27 cellular contexts compared by ENCODE assay signal in genomic region chr9:114344692-114345091, GRCh38. TPM values are rescaled to one million over a fixed set of nuclear protein-coding genes. Genes with fewer than 3 reads are reported as not detected.
DNase-seq lines count a peak whose midpoint lies in the region; ATAC-seq, FAIRE-seq and TF ChIP-seq lines count a peak whose summit lies in the region.
"Had no signal": no experiment of that assay in that cellular context is flagged by ENCODE, and none has a peak within 500 bp of the region (broad histone marks: within the 10 kb centered on the region; RNA-seq: fewer than 3 reads in every experiment).

No MANE protein-coding gene starts in this region.

- H3K4me3 ChIP-seq in kidney (ENCODE audit: low read length in 2 of 2), result no peak overlapping the region
- H3K4me3 ChIP-seq: A549, esophagus squamous epithelium, Peyer's patch, prostate gland, SJSA1 had no signal

- no peak overlapping the region for H3K4me3 Mint-ChIP-seq in activated CD8-positive, alpha-beta memory T cell treated with anti-CD3 and anti-CD28 coated beads, Interleukin-2, amount 10 ng/mL, durations not matched to agents 7 days and 5 days
- H3K4me3 Mint-ChIP-seq in T-cell (no peak overlapping the region), H9 (no peak overlapping the region)
- no peak overlapping the region for H3K4me3 Mint-ChIP-seq in stimulated activated memory B cell treated with anti-CD40 and anti-IgM and Interleukin-4, amounts not matched to agents 10 μg/mL and 1 μg/mL and 100 μg/mL, for 72 hours
- H3K4me3 Mint-ChIP-seq: T-helper 17 cell had no signal

- no peak overlapping the region for H2BK5ac ChIP-seq in H9 (ENCODE audit: insufficient read length, low read length)

- intact Hi-C loops in kidney (cut with DNase I), result no loop called here

- WGBS in H9 (ENCODE audit: extremely low coverage, insufficient read length, low lambda C conversion rate), result no CpG with 5 or more reads among the region's 3 CpGs

- no peak overlapping the region for H2AFZ ChIP-seq in H9 (ENCODE audit: low read length)

- H2BK12ac ChIP-seq in H9 (ENCODE audit: insufficient read length, low read depth, low read length), result no peak overlapping the region

- peaks cover 36% of the 10 kb centered on the region for H3K4me1 Mint-ChIP-seq in activated CD8-positive, alpha-beta memory T cell treated with anti-CD3 and anti-CD28 coated beads, Interleukin-2, amount 10 ng/mL, durations not matched to agents 7 days and 5 days
- H3K4me1 Mint-ChIP-seq in T-cell, result peaks cover 39 to 44% (median 43%) of the 10 kb centered on the region in 3 donors
- H3K4me1 Mint-ChIP-seq in stimulated activated memory B cell treated with anti-CD40 and anti-IgM and Interleukin-4, amounts not matched to agents 10 μg/mL and 1 μg/mL and 100 μg/mL, for 72 hours, result peaks cover 57% of the 10 kb centered on the region
- peaks cover 12 to 18% of the 10 kb centered on the region in 2 experiments for H3K4me1 Mint-ChIP-seq in H9

- H3K4me2 ChIP-seq in H9 (ENCODE audit: insufficient read depth, insufficient read length, low read length), result no peak overlapping the region
- H3K4me2 ChIP-seq: A549 had no signal

- ATAC-seq in activated CD8-positive, alpha-beta memory T cell treated with anti-CD3 and anti-CD28 coated beads, Interleukin-2, amount 10 ng/mL, durations not matched to agents 7 days and 5 days, result no peak
- ATAC-seq in T-cell (replicated peaks in 1 of 4) (no peak), GM21423 (IDR thresholded peaks at IDR 0.05; ENCODE audit: unreplicated experiment) (no peak)
- no peak for ATAC-seq in stimulated activated memory B cell treated with anti-CD40 and anti-IgM and Interleukin-4, amounts not matched to agents 10 μg/mL and 1 μg/mL and 100 μg/mL, for 72 hours
- ATAC-seq: A549, T-helper 17 cell had no signal

- no peak overlapping the region for H4K5ac ChIP-seq in H9 (ENCODE audit: insufficient read length, low read depth, low read length)

- FAIRE-seq in kidney (lab: Jason Lieb, UNC), result no peak
- FAIRE-seq: A549, G401.6, small intestine, urothelium cell line had no signal

- H3K27ac Mint-ChIP-seq in activated CD8-positive, alpha-beta memory T cell treated with anti-CD3 and anti-CD28 coated beads, Interleukin-2, amount 10 ng/mL, durations not matched to agents 7 days and 5 days, result peak overlapping the region; percentile 67
- H3K27ac Mint-ChIP-seq in T-cell (peak overlapping the region; percentile 37 to 58), H9 (no peak overlapping the region)
- H3K27ac Mint-ChIP-seq in stimulated activated memory B cell treated with anti-CD40 and anti-IgM and Interleukin-4, amounts not matched to agents 10 μg/mL and 1 μg/mL and 100 μg/mL, for 72 hours, result peak overlapping the region; percentile 62

- no peak overlapping the region for H3K4ac ChIP-seq in H9 (ENCODE audit: low read depth, low read length)

- no peak for DNase-seq in activated CD8-positive, alpha-beta memory T cell treated with anti-CD3 and anti-CD28 coated beads, Interleukin-2, amount 10 ng/mL, durations not matched to agents 7 days and 5 days
- no peak for DNase-seq in activated CD8-positive, alpha-beta memory T cell treated with anti-CD3 and anti-CD28 coated beads for 24 hours
- no peak for DNase-seq in T-cell
- peak; percentile 48 for DNase-seq in kidney
- DNase-seq in H9, result no peak
- DNase-seq in NCI-H2107 treated with DMSO at 0.1 percent for 48 hours (lab: John Stamatoyannopoulos, UW; ENCODE audit: unreplicated experiment), result no peak
- DNase-seq: activated gamma-delta T cell treated with Interleukin-2 at 50 U/mL for 16 hours; DMS 273 treated with DMSO at 0.1 percent for 48 hours; effector memory CD4-positive, alpha-beta T cell; esophagus squamous epithelium; mesenchymal stem cell; NCI-H1092 treated with DMSO at 0.1 percent for 48 hours; NCI-H2081; Peyer's patch; small intestine; stimulated activated CD4-positive, alpha-beta T cell treated with anti-CD3 and anti-CD28 coated beads, Interleukin-4, amount 100 ng/mL, for 24 hours; T-helper 17 cell had no signal

- no peak overlapping the region for H2AK5ac ChIP-seq in H9 (ENCODE audit: insufficient read length, low read length)

- TF ChIP-seq CTCF in kidney (IDR thresholded peaks at IDR 0.05; ENCODE audit: borderline replicate concordance, extremely low read depth, insufficient read depth) (no peak), H9 (conservative IDR thresholded peaks at IDR 0.05) (no peak)

- H2BK15ac ChIP-seq in H9 (ENCODE audit: low read depth, low read length), result no peak overlapping the region

- H3K27me3 ChIP-seq in H9 (ENCODE audit: insufficient read depth, low read length), result no peaks in the 10 kb centered on the region
- H3K27me3 ChIP-seq: esophagus squamous epithelium, Peyer's patch, SJSA1 had no signal

- no peaks in the 10 kb centered on the region for H3K79me2 ChIP-seq in H9 (ENCODE audit: insufficient read depth, low read length)

- H3K23me2 ChIP-seq in H9 (ENCODE audit: insufficient read length, low read depth, low read length, poor library complexity, severe bottlenecking), result no peaks in the 10 kb centered on the region

- no peak overlapping the region for H2BK120ac ChIP-seq in H9 (ENCODE audit: low read depth, low read length, poor library complexity, severe bottlenecking)

- H3K4me1 ChIP-seq in kidney (ENCODE audit: control insufficient read depth in 1 of 2, insufficient read depth in 1 of 2, low read depth in 1 of 2, low read length in 2 of 2) (peaks cover 3 to 7% of the 10 kb centered on the region in 2 donors), H9 (ENCODE audit: insufficient read depth, low read length) (peaks cover 3% of the 10 kb centered on the region)
- H3K4me1 ChIP-seq: prostate gland had no signal

- H3T11ph ChIP-seq in H9 (ENCODE audit: low read length), result no peak overlapping the region

- POLR2A ChIA-PET in T-cell (lab: Charles Lee), result interaction anchor here in 1 of 2 donors (0.8 kb wide), 1 partner anchor 22 kb away, joined by 3 read pairs; no protein-coding TSS in a partner anchor

- H3K9ac ChIP-seq in kidney (ENCODE audit: low read length in 2 of 2), result no peak overlapping the region
- no peak overlapping the region for H3K9ac ChIP-seq in H9 (ENCODE audit: extremely low read depth, insufficient read length, low read length)

- no peak overlapping the region for H2BK20ac ChIP-seq in H9 (ENCODE audit: low read depth, low read length, poor library complexity, severe bottlenecking)

- H3K18ac ChIP-seq in H9 (ENCODE audit: insufficient read length, low read depth, low read length), result no peak overlapping the region

- H3K9me3 ChIP-seq in kidney (ENCODE audit: control insufficient read depth in 1 of 2, low read length in 2 of 2) (no peaks in the 10 kb centered on the region), H9 (ENCODE audit: control insufficient read depth, low read depth, low read length) (no peaks in the 10 kb centered on the region)
- H3K9me3 ChIP-seq: A549, esophagus squamous epithelium, Peyer's patch, prostate gland, SJSA1 had no signal

- H3K56ac ChIP-seq in H9 (ENCODE audit: insufficient read length, low read depth, low read length), result no peak overlapping the region

- no peaks in the 10 kb centered on the region for H4K20me1 ChIP-seq in H9 (ENCODE audit: control insufficient read depth, insufficient read depth, insufficient read length)

- CTCF ChIA-PET in activated CD8-positive, alpha-beta memory T cell treated with anti-CD3 and anti-CD28 coated beads, Interleukin-2, amount 10 ng/mL, durations not matched to agents 7 days and 5 days (lab: Charles Lee), result interaction anchor here (2.1 to 8.4 kb wide), 2 partner anchors 40 to 61 kb away, joined by 5 to 55 read pairs; partner anchors contain the start of gene AKNA
- CTCF ChIA-PET in T-cell (lab: Charles Lee), result no interaction called here

- H4K91ac ChIP-seq in H9 (ENCODE audit: insufficient read length, low read depth, low read length), result no peak overlapping the region

- peaks cover 86% of the 10 kb centered on the region for H3K36me3 Mint-ChIP-seq in activated CD8-positive, alpha-beta memory T cell treated with anti-CD3 and anti-CD28 coated beads, Interleukin-2, amount 10 ng/mL, durations not matched to agents 7 days and 5 days
- H3K36me3 Mint-ChIP-seq in T-cell (peaks cover 82% of the 10 kb centered on the region), H9 (ENCODE audit: insufficient read depth in 1 of 3, low read depth in 3 of 3) (peaks cover 40 to 81% (median 72%) of the 10 kb centered on the region in 3 experiments)
- peaks cover 86% of the 10 kb centered on the region for H3K36me3 Mint-ChIP-seq in stimulated activated memory B cell treated with anti-CD40 and anti-IgM and Interleukin-4, amounts not matched to agents 10 μg/mL and 1 μg/mL and 100 μg/mL, for 72 hours

- no peaks in the 10 kb centered on the region for H3K79me1 ChIP-seq in H9 (ENCODE audit: insufficient read depth, low read depth, low read length, poor library complexity, severe bottlenecking)

- H3K27me3 Mint-ChIP-seq in activated CD8-positive, alpha-beta memory T cell treated with anti-CD3 and anti-CD28 coated beads, Interleukin-2, amount 10 ng/mL, durations not matched to agents 7 days and 5 days, result no peaks in the 10 kb centered on the region
- H3K27me3 Mint-ChIP-seq in T-cell, result no peaks in the 10 kb centered on the region
- H3K27me3 Mint-ChIP-seq in stimulated activated memory B cell treated with anti-CD40 and anti-IgM and Interleukin-4, amounts not matched to agents 10 μg/mL and 1 μg/mL and 100 μg/mL, for 72 hours, result no peaks in the 10 kb centered on the region
- no peaks in the 10 kb centered on the region; the same call in 1 of the 2 replicates for H3K27me3 Mint-ChIP-seq in H9 (ENCODE audit: low read depth)
- H3K27me3 Mint-ChIP-seq: T-helper 17 cell had no signal

- no peaks in the 10 kb centered on the region for H3K9me3 Mint-ChIP-seq in activated CD8-positive, alpha-beta memory T cell treated with anti-CD3 and anti-CD28 coated beads, Interleukin-2, amount 10 ng/mL, durations not matched to agents 7 days and 5 days (ENCODE audit: low read depth)
- H3K9me3 Mint-ChIP-seq in T-cell, result no peaks in the 10 kb centered on the region
- H3K9me3 Mint-ChIP-seq in stimulated activated memory B cell treated with anti-CD40 and anti-IgM and Interleukin-4, amounts not matched to agents 10 μg/mL and 1 μg/mL and 100 μg/mL, for 72 hours, result no peaks in the 10 kb centered on the region
- no peaks in the 10 kb centered on the region for H3K9me3 Mint-ChIP-seq in H9

- H3K14ac ChIP-seq in H9 (ENCODE audit: insufficient read depth, low read length), result no peak overlapping the region

- peaks cover 8 to 18% of the 10 kb centered on the region in 2 donors for H3K36me3 ChIP-seq in kidney (ENCODE audit: control insufficient read depth in 1 of 2, insufficient read depth in 2 of 2, low read length in 2 of 2)

- no peak overlapping the region for H4K8ac ChIP-seq in H9 (replicated peaks; ENCODE audit: insufficient read length, low read depth, low read length)

- H3K27ac ChIP-seq in kidney (ENCODE audit: low read depth in 2 of 2, low read length in 2 of 2) (no peak overlapping the region), H9 (ENCODE audit: insufficient read length, low read depth, low read length) (no peak overlapping the region)
- H3K27ac ChIP-seq: A549, esophagus squamous epithelium, prostate gland, SJSA1 had no signal

- no peak overlapping the region for H3K23ac ChIP-seq in H9 (ENCODE audit: insufficient read length, low read depth, low read length)

RNA-seq across cellular contexts. Expression of gene ORM2, which starts 15.0 kb away (rescaled TPM):
- not detected for total RNA-seq in activated CD8-positive, alpha-beta memory T cell treated with anti-CD3 and anti-CD28 coated beads, Interleukin-2, amount 10 ng/mL, durations not matched to agents 7 days and 5 days
- total RNA-seq in T-cell (1 to 10 TPM in 3 of 5 donors, not detected in 2; 1.4 to 2.2 (median 1.8) TPM), kidney (not detected), H9 (2021) (1.2 and 1.4 TPM in 2 replicates)
- not detected for polyA plus RNA-seq in kidney (ENCODE audit: insufficient read depth, low read depth, low replicate concordance)
- total RNA-seq: esophagus squamous epithelium, NCI-H460, Peyer's patch, SJSA1, T-helper 17 cell had no signal
- polyA plus RNA-seq: BJ, neural cell had no signal

RNA-seq across cellular contexts. Expression of gene ORM1, which starts 21.8 kb away (rescaled TPM):
- not detected for total RNA-seq in activated CD8-positive, alpha-beta memory T cell treated with anti-CD3 and anti-CD28 coated beads, Interleukin-2, amount 10 ng/mL, durations not matched to agents 7 days and 5 days
- 1 to 10 TPM in 3 of 5 donors, not detected in 2; 4.2 to 8.3 (median 6.2) TPM for total RNA-seq in T-cell
- not detected for total RNA-seq in kidney
- polyA plus RNA-seq in kidney (ENCODE audit: insufficient read depth, low read depth, low replicate concordance), result 0.73 TPM
- total RNA-seq in H9 (2021), result 4.0 and 4.4 TPM in 2 replicates
- total RNA-seq: NCI-H460, Peyer's patch, prostate gland, SJSA1, T-helper 17 cell had no signal
- polyA plus RNA-seq: BJ, neural cell had no signal

RNA-seq across cellular contexts. Expression of gene AKNA, which starts 43.1 kb away (rescaled TPM):
- 100 to 1,000 TPM; 432 to 500 TPM for total RNA-seq in activated CD8-positive, alpha-beta memory T cell treated with anti-CD3 and anti-CD28 coated beads, Interleukin-2, amount 10 ng/mL, durations not matched to agents 7 days and 5 days
- total RNA-seq in T-cell (100 to 1,000 TPM; 382 to 462 (median 415) TPM), kidney (52.1 TPM), H9 (2021) (19.7 and 20.8 TPM in 2 replicates)
- 6.1 TPM for polyA plus RNA-seq in kidney (ENCODE audit: insufficient read depth, low read depth, low replicate concordance)

Comparison
In these comparisons a context has a peak if more than half of its experiments do, and no peak if none do; other contexts are left out.
1. H3K27ac Mint-ChIP-seq: peak in activated CD8-positive, alpha-beta memory T cell treated with anti-CD3 and anti-CD28 coated beads, Interleukin-2, amount 10 ng/mL, durations not matched to agents 7 days and 5 days (single experiment), T-cell (2 of 2) and stimulated activated memory B cell treated with anti-CD40 and anti-IgM and Interleukin-4, amounts not matched to agents 10 μg/mL and 1 μg/mL and 100 μg/mL, for 72 hours (single experiment); none in H9 (0 of 3).